16 cellular contexts compared by ENCODE assay signal in genomic region chr10:75926763-75927162, GRCh38.
DNase-seq lines count a peak whose midpoint lies in the region; ATAC-seq and TF ChIP-seq lines count a peak whose summit lies in the region.
"Had no signal": no experiment of that assay in that cellular context is flagged by ENCODE, and none has a peak within 500 bp of the region (broad histone marks: within the 10 kb centered on the region; RNA-seq: fewer than 3 reads in every experiment).

No MANE protein-coding gene starts in this region.

- DNase-seq in BE2C (peak; percentile 34), LHCN-M2 (ENCODE audit: low read depth) (peak; percentile 18), cerebellum (ENCODE audit: low spot score) (peak; percentile 1), mesendoderm (peak; percentile 30), germinal center (ENCODE audit: low spot score) (no peak), GM19238 (ENCODE audit: insufficient read length, low spot score) (no peak)
- DNase-seq in stimulated activated CD4-positive, alpha-beta T cell treated with anti-CD3 and anti-CD28 coated beads, Interleukin-4, amount 100 ng/mL, for 1 hour: no peak
- DNase-seq: activated CD4-positive, CD25-positive, alpha-beta regulatory T cell treated with anti-CD3 and anti-CD28 coated beads, Interleukin-2, amount 50 U/mL, for 72 hours; NCI-H2227 treated with DMSO at 0.1 percent for 48 hours; stimulated activated CD4-positive, alpha-beta T cell treated with anti-CD3 and anti-CD28 coated beads, Interleukin-4, amount 100 ng/mL, for 4 hours; stimulated activated naive CD4-positive, alpha-beta T cell; T-helper 1 cell had no signal

- no peaks in the 10 kb centered on the region for H3K9me3 ChIP-seq in BE2C
- H3K9me3 ChIP-seq: BLaER1, vagina had no signal

- TF ChIP-seq CTCF in BE2C (IDR thresholded peaks at IDR 0.05; ENCODE audit: low read depth, low read length): peak; percentile 59

- no peak overlapping the region for H3K9ac ChIP-seq in mesendoderm (ENCODE audit: low read length)
- H3K9ac ChIP-seq: BLaER1 had no signal

- H2BK5ac ChIP-seq in mesendoderm (ENCODE audit: low read length): no peak overlapping the region

- H3K79me1 ChIP-seq in mesendoderm (ENCODE audit: low read length): no peaks in the 10 kb centered on the region

- H3K27me3 ChIP-seq in BE2C: no peaks in the 10 kb centered on the region
- H3K27me3 ChIP-seq in mesendoderm (ENCODE audit: insufficient read depth, low read length, poor library complexity): no peaks in the 10 kb centered on the region
- H3K27me3 ChIP-seq: BLaER1, vagina had no signal

- no peak overlapping the region for H3K4ac ChIP-seq in mesendoderm (ENCODE audit: low read depth, low read length)

- no CpG with 5 or more reads among the region's 4 CpGs for WGBS in mesendoderm (ENCODE audit: extremely low coverage, insufficient coverage, low lambda C conversion rate)

- H3K4me1 ChIP-seq in BE2C (no peaks in the 10 kb centered on the region), mesendoderm (ENCODE audit: control insufficient read depth, low read depth, low read length) (no peaks in the 10 kb centered on the region)
- H3K4me1 ChIP-seq: vagina had no signal

- no peaks in the 10 kb centered on the region for H3K79me2 ChIP-seq in mesendoderm (ENCODE audit: control insufficient read depth, insufficient read depth, low read length)

- no peak overlapping the region for H3K4me3 ChIP-seq in BE2C (ENCODE audit: low read depth, low read length)
- no peak overlapping the region for H3K4me3 ChIP-seq in mesendoderm (ENCODE audit: low read length)
- H3K4me3 ChIP-seq: BLaER1, vagina had no signal

- H3K4me2 ChIP-seq in mesendoderm (ENCODE audit: low read length): no peak overlapping the region
- H3K4me2 ChIP-seq: BLaER1 had no signal

- H2AK5ac ChIP-seq in mesendoderm (ENCODE audit: low read length): no peak overlapping the region

- no peak overlapping the region for H3K27ac ChIP-seq in mesendoderm (ENCODE audit: low read depth, low read length)
- H3K27ac ChIP-seq: BLaER1, vagina had no signal

- H2BK120ac ChIP-seq in mesendoderm (ENCODE audit: low read depth, low read length): no peak overlapping the region

- no peak overlapping the region for H4K8ac ChIP-seq in mesendoderm (ENCODE audit: low read depth, low read length)

- no peaks in the 10 kb centered on the region for H3K36me3 ChIP-seq in BE2C
- no peaks in the 10 kb centered on the region for H3K36me3 ChIP-seq in mesendoderm (ENCODE audit: control insufficient read depth, insufficient read depth, low read length)
- H3K36me3 ChIP-seq: BLaER1, vagina had no signal

- no peak overlapping the region for H3K23ac ChIP-seq in mesendoderm (ENCODE audit: low read length)

- no peak overlapping the region for H3K18ac ChIP-seq in mesendoderm (ENCODE audit: low read length)

- H4K5ac ChIP-seq in mesendoderm (ENCODE audit: low read length): no peak overlapping the region

- no peak overlapping the region for H3K56ac ChIP-seq in mesendoderm (ENCODE audit: low read length)

- no peak overlapping the region for H2BK15ac ChIP-seq in mesendoderm (replicated peaks; ENCODE audit: low read depth)

- no peak for ATAC-seq in HG03520 (IDR thresholded peaks at IDR 0.05; ENCODE audit: unreplicated experiment)
- ATAC-seq: activated T-cell treated with anti-CD3 and anti-CD28 coated beads, Interleukin-2, amount 50 U/mL, for 72 hours had no signal

Comparison
In these comparisons a context has a peak if more than half of its experiments do, and no peak if none do; other contexts are left out.
1. DNase-seq: peak in BE2C (single experiment), LHCN-M2 (single experiment), cerebellum (single experiment) and mesendoderm (single experiment); none in stimulated activated CD4-positive, alpha-beta T cell treated with anti-CD3 and anti-CD28 coated beads, Interleukin-4, amount 100 ng/mL, for 1 hour (single experiment), germinal center (single experiment) and GM19238 (single experiment).